Comparison of ENCODE assay signal across 20 cellular contexts in genomic region chr1:186735463-186735862, GRCh38. TPM values are rescaled to one million over a fixed set of nuclear protein-coding genes. Genes with fewer than 3 reads are reported as not detected.
"Had no signal": no experiment of that assay in that cellular context is flagged by ENCODE, and none has a peak within 500 bp of the region (broad histone marks: within the 10 kb centered on the region; RNA-seq: fewer than 3 reads in every experiment).

No MANE protein-coding gene starts in this region.

- H3K4me1 ChIP-seq: adrenal gland, gastroesophageal sphincter, heart left ventricle, left ventricle myocardium inferior, prostate gland, suprapubic skin, transverse colon, uterus had no signal

- DNase-seq: activated CD4-positive, alpha-beta T cell treated with anti-CD3 and anti-CD28 coated beads, Interleukin-2, amount 50 U/mL, for 4 hours; activated CD4-positive, CD25-positive, alpha-beta regulatory T cell treated with anti-CD3 and anti-CD28 coated beads, Interleukin-2, amount 50 U/mL, for 72 hours; activated gamma-delta T cell; adrenal gland; dermis blood vessel endothelial cell; effector memory CD8-positive, alpha-beta T cell; heart left ventricle; kidney glomerular epithelial cell; left ventricle myocardium inferior; naive B cell; right cardiac atrium; stimulated activated naive CD8-positive, alpha-beta T cell treated with anti-CD3 and anti-CD28 coated beads, Interleukin-15, Interleukin-2, amounts not matched to agents 100 U/mL and 50 U/mL, for 24 hours; transverse colon; uterus had no signal

- H3K9me3 ChIP-seq: adrenal gland, gastroesophageal sphincter, heart left ventricle, left ventricle myocardium inferior, prostate gland, suprapubic skin, transverse colon, uterus had no signal

- H3K4me3 ChIP-seq: adrenal gland, gastroesophageal sphincter, heart left ventricle, left ventricle myocardium inferior, prostate gland, suprapubic skin, transverse colon, uterus had no signal

- H3K27me3 ChIP-seq: adrenal gland, gastroesophageal sphincter, heart left ventricle, suprapubic skin, transverse colon, uterus had no signal

- ATAC-seq: activated naive CD4-positive, alpha-beta T cell treated with anti-CD3 and anti-CD28 coated beads, Interleukin-2, amount 50 U/mL, for 72 hours; effector memory CD8-positive, alpha-beta T cell; gastroesophageal sphincter; heart left ventricle; right cardiac atrium; stimulated activated naive CD8-positive, alpha-beta T cell treated with anti-CD3 and anti-CD28 coated beads, Interleukin-15, Interleukin-2, amounts not matched to agents 100 U/mL and 50 U/mL, for 24 hours had no signal

- H3K27ac ChIP-seq: adrenal gland, gastroesophageal sphincter, heart left ventricle, left ventricle myocardium inferior, prostate gland, suprapubic skin, transverse colon, uterus, VCaP had no signal

- H3K36me3 ChIP-seq: adrenal gland, gastroesophageal sphincter, heart left ventricle, left ventricle myocardium inferior, prostate gland, suprapubic skin, transverse colon, uterus had no signal

RNA-seq across cellular contexts. Expression of gene PTGS2, which starts 55.2 kb away (rescaled TPM):
- total RNA-seq: neural crest cell had no signal
